ENCODE assay signal across 12 cellular contexts in genomic region chr21:41321211-41321907, GRCh38. TPM values are rescaled to one million over a fixed set of nuclear protein-coding genes. Genes with fewer than 3 reads are reported as not detected.
A peak's percentile ranks its signal among the peaks of the same experiment; 100 is the strongest.
DNase-seq lines count a peak whose midpoint lies in the region; ATAC-seq and TF ChIP-seq lines count a peak whose summit lies in the region.
"Had no signal": no experiment of that assay in that cellular context is flagged by ENCODE, and none has a peak within 500 bp of the region (broad histone marks: within the 10 kb centered on the region; RNA-seq: fewer than 3 reads in every experiment).

No MANE protein-coding gene starts in this region.

- CTCF ChIA-PET in PC-9 (lab: Charles Lee), result no interaction called here

- peak overlapping the region; percentile 73 for H3K4me2 ChIP-seq in BLaER1
- H3K4me2 ChIP-seq in DOHH2 (ENCODE audit: low read length), result peak overlapping the region; percentile 37
- no peak overlapping the region for H3K4me2 ChIP-seq in PC-9

- BruUV-seq in PC-9 (replicated peaks; lab: Mats Ljungman, UMichigan), result no TSS peak

- no peaks in the 10 kb centered on the region for H3K9me3 Mint-ChIP-seq in activated T-helper 17 cell treated with anti-CD3 and anti-CD28 coated beads, Interleukin-2, amount 50 U/mL, for 72 hours

- intact Hi-C loops in PC-9 (cut with micrococcal nuclease; ENCODE audit: unreplicated experiment), result no loop called here

- peak; percentile 30 for TF ChIP-seq CTCF in DOHH2 (IDR thresholded peaks at IDR 0.05; ENCODE audit: low read depth, low read length, poor library complexity, severe bottlenecking)
- TF ChIP-seq CTCF in PC-9 (conservative IDR thresholded peaks at IDR 0.05), result no peak

- H3F3A ChIP-seq in DOHH2 (ENCODE audit: control insufficient read depth, insufficient read depth), result no peaks in the 10 kb centered on the region
- H3F3A ChIP-seq in PC-9 (ENCODE audit: insufficient read depth, low read depth), result no peaks in the 10 kb centered on the region

- H3K4me3 ChIP-seq in BLaER1 (no peak overlapping the region), DOHH2 (ENCODE audit: low read length) (no peak overlapping the region; the same call in 1 of the 2 replicates), PC-9 (no peak overlapping the region)
- H3K4me3 ChIP-seq: HAP-1 had no signal

- H2AFZ ChIP-seq in PC-9, result no peak overlapping the region

- POLR2A ChIA-PET in PC-9 (lab: Charles Lee; ENCODE audit: unreplicated experiment), result no interaction called here

- H3K27me3 Mint-ChIP-seq in activated T-helper 17 cell treated with anti-CD3 and anti-CD28 coated beads, Interleukin-2, amount 50 U/mL, for 72 hours, result peaks cover 17% of the 10 kb centered on the region

- H3K27me3 ChIP-seq in BLaER1, result peaks cover 22% of the 10 kb centered on the region
- H3K27me3 ChIP-seq in DOHH2 (ENCODE audit: control insufficient read depth, low read length), result no peaks in the 10 kb centered on the region
- H3K27me3 ChIP-seq in PC-9 (ENCODE audit: insufficient read depth, low read depth), result 0 out of 2 replicates have a peak, but pooled peaks cover under 1% of the 10 kb centered on the region

- H3K79me2 ChIP-seq in DOHH2 (ENCODE audit: control insufficient read depth, low read length) (no peaks in the 10 kb centered on the region), PC-9 (ENCODE audit: low read depth) (no peaks in the 10 kb centered on the region)

- no peak overlapping the region for H3K27ac Mint-ChIP-seq in activated T-helper 17 cell treated with anti-CD3 and anti-CD28 coated beads, Interleukin-2, amount 50 U/mL, for 72 hours

- no peaks in the 10 kb centered on the region for H3K9me2 ChIP-seq in DOHH2 (replicated peaks; ENCODE audit: control insufficient read depth, low read length)
- no peaks in the 10 kb centered on the region for H3K9me2 ChIP-seq in PC-9 (ENCODE audit: insufficient read depth)

- H3K27ac ChIP-seq in BLaER1, result peak overlapping the region; percentile 82
- peak overlapping the region; percentile 56 for H3K27ac ChIP-seq in DOHH2 (ENCODE audit: low read depth, low read length)
- H3K27ac ChIP-seq in PC-9, result no peak overlapping the region

- H3K4me1 ChIP-seq in BLaER1 (peaks cover 54% of the 10 kb centered on the region), DOHH2 (ENCODE audit: control insufficient read depth, low read length) (peaks cover 17% of the 10 kb centered on the region), PC-9 (replicated peaks; ENCODE audit: insufficient read depth) (no peaks in the 10 kb centered on the region)
- H3K4me1 ChIP-seq: HAP-1 had no signal

- H3K36me3 ChIP-seq in BLaER1 (no peaks in the 10 kb centered on the region), DOHH2 (ENCODE audit: control insufficient read depth, low read length) (no peaks in the 10 kb centered on the region), PC-9 (ENCODE audit: low read depth) (no peaks in the 10 kb centered on the region)
- H3K36me3 ChIP-seq: HAP-1 had no signal

- H3K36me3 Mint-ChIP-seq in activated T-helper 17 cell treated with anti-CD3 and anti-CD28 coated beads, Interleukin-2, amount 50 U/mL, for 72 hours (ENCODE audit: low read depth), result no peaks in the 10 kb centered on the region

- peaks cover 9% of the 10 kb centered on the region; the same call in 1 of the 2 replicates for H3K9me3 ChIP-seq in BLaER1
- no peaks in the 10 kb centered on the region for H3K9me3 ChIP-seq in DOHH2 (ENCODE audit: control insufficient read depth, insufficient read depth, low read length)
- no peaks in the 10 kb centered on the region for H3K9me3 ChIP-seq in PC-9 (ENCODE audit: insufficient read depth, low read depth)

- H3K4me3 Mint-ChIP-seq in activated T-helper 17 cell treated with anti-CD3 and anti-CD28 coated beads, Interleukin-2, amount 50 U/mL, for 72 hours, result no peak overlapping the region

- peak; percentile 24 for ATAC-seq in activated T-helper 17 cell treated with anti-CD3 and anti-CD28 coated beads, Interleukin-2, amount 50 U/mL, for 72 hours (replicated peaks)
- no peak for ATAC-seq in GM19463 (IDR thresholded peaks at IDR 0.05; ENCODE audit: unreplicated experiment)

- H4K20me1 ChIP-seq in BLaER1 (no peaks in the 10 kb centered on the region), DOHH2 (ENCODE audit: control insufficient read depth, insufficient read depth, low read depth, low read length) (no peaks in the 10 kb centered on the region), PC-9 (ENCODE audit: insufficient read depth) (no peaks in the 10 kb centered on the region)

- DNase-seq in NCI-H2107 treated with DMSO at 0.1 percent for 48 hours (lab: John Stamatoyannopoulos, UW; ENCODE audit: unreplicated experiment) (peak; percentile 68), GM19238 (ENCODE audit: insufficient read length, low spot score) (no peak), PC-9 (no peak), GF-D8 (lab: John Stamatoyannopoulos, UW) (no peak)
- DNase-seq: C1 segment of cervical spinal cord; NCI-H226; stimulated activated CD4-positive, alpha-beta T cell treated with anti-CD3 and anti-CD28 coated beads, Interleukin-4, amount 100 ng/mL, for 1 hour had no signal

- peaks cover 5% of the 10 kb centered on the region for H3K4me1 Mint-ChIP-seq in activated T-helper 17 cell treated with anti-CD3 and anti-CD28 coated beads, Interleukin-2, amount 50 U/mL, for 72 hours

- H3K9ac ChIP-seq in BLaER1, result peak overlapping the region; percentile 23

RNA-seq across cellular contexts. Expression of gene FAM3B, which starts 4.8 kb away (rescaled TPM):
- not detected for total RNA-seq in activated T-helper 17 cell treated with anti-CD3 and anti-CD28 coated beads, Interleukin-2, amount 50 U/mL, for 72 hours
- not detected in 2 replicates for total RNA-seq in PC-9 (2021)

RNA-seq across cellular contexts. Expression of gene MX2, which starts 40.5 kb away (rescaled TPM):
- 10 to 100 TPM; 13.0 to 59.1 TPM for total RNA-seq in activated T-helper 17 cell treated with anti-CD3 and anti-CD28 coated beads, Interleukin-2, amount 50 U/mL, for 72 hours
- total RNA-seq in PC-9 (2021), result 2.5 and 3.4 TPM in 2 replicates
